ENCODE assay signal across 7 cellular contexts in the genomic region with DNA sequence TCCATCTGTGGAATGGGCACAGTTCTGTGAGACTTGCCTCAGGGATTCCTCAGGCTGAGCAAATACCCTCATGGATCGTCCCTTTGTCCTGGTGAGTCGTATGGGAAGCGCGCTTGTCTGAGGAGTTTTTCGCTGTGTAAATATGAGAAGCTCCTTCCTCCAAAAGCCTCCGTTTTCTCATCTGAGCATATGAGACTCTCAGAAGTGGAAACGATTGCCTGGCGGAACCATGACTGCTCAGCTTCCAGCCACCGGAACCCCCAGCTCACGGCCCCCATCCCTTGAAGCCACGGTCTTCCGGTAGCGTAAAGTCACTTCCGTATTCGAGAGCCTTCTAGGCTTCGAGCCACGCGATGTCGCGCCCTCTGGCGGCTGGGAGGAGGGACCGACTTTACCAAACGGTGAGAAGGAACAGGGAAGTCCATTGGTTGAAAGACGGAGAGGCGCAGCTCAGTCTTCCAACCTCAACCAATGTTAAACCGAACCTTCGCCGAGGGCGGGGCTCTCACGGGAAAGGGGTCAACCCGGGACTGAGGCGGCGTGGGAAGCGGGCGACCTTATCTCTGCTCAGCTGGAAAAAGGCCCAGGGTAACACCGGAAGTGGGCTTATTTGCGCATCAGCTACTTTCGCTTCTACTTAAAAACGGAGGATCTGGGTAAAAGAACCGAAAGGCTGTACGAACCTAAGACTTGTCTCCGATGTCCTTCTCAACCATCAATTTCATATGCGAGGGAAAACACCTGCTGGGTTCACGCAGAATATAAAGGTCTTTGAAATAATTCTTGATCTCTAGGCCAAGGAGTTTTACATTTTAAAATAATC.
A peak's percentile ranks its signal among the peaks of the same experiment; 100 is the strongest.
DNase-seq lines count a peak whose midpoint lies in the region; ATAC-seq, FAIRE-seq and TF ChIP-seq lines count a peak whose summit lies in the region.

No MANE protein-coding gene starts in this region.

- FAIRE-seq in GM18507 (lab: Jason Lieb, UNC) = peak; percentile 100

- in situ Hi-C loops in astrocyte of the spinal cord (cut with HindIII; ENCODE audit: low sequenced_read_pairs) = no loop called here

- DNase-seq in GM18507 (ENCODE audit: extremely low spot score, insufficient read length, low read depth) (peak; percentile 85), NCI-H2029 (lab: John Stamatoyannopoulos, UW) (peak; percentile 98), T1000 (lab: John Stamatoyannopoulos, UW) (peak; percentile 99), astrocyte of the spinal cord (ENCODE audit: low read depth, low spot score) (peak; percentile 100), hippocampal formation (lab: John Stamatoyannopoulos, UW) (peak; percentile 97 to 98), retina (peak; percentile 95)

- TF ChIP-seq CTCF in astrocyte of the spinal cord (IDR thresholded peaks at IDR 0.05; ENCODE audit: low read depth, low read length) = peak; percentile 94

- peak overlapping the region; percentile 79 for H3K4me3 ChIP-seq in astrocyte of the spinal cord (ENCODE audit: low read depth, low read length)

- peak; percentile 92 for ATAC-seq in HG02981 (IDR thresholded peaks at IDR 0.05; ENCODE audit: unreplicated experiment)

Comparison
In these comparisons a context has a peak if more than half of its experiments do, and no peak if none do; other contexts are left out.
1. Peak in every context shown above with its lines: DNase-seq, ATAC-seq and H3K4me3 ChIP-seq.